18 cellular contexts compared by ENCODE assay signal in the genomic region with DNA sequence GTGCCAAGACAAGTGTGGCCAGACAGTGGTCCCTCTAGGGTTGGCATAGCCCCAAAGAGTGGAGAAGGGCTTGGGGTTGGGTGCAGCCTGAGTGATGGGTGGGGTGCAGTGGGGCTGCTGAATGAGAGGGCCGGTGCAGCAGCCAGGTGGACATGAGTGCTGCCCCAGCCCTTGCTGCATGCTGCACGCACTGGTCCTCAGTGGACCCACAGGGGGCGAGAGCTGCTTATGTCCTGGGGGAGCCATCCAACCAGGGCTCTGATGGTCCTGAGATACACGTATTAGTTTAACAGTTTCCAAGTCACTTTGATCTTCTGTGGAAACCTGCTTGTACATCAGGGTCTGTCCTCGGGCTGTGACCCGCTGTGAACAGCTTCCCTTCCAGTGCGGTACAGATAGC. TPM values are rescaled to one million over a fixed set of nuclear protein-coding genes. Genes with fewer than 3 reads are reported as not detected.
DNase-seq lines count a peak whose midpoint lies in the region; ATAC-seq, FAIRE-seq and TF ChIP-seq lines count a peak whose summit lies in the region.
"Had no signal": no experiment of that assay in that cellular context is flagged by ENCODE, and none has a peak within 500 bp of the region (broad histone marks: within the 10 kb centered on the region; RNA-seq: fewer than 3 reads in every experiment).

No MANE protein-coding gene starts in this region.

- ATAC-seq in left lobe of liver = peak; percentile 2
- ATAC-seq: GM23338, K562 had no signal

- no peak for FAIRE-seq in endothelial cell of umbilical vein (lab: Jason Lieb, UNC)
- FAIRE-seq: HTR-8/SVneo, K562 had no signal

- H3K9ac ChIP-seq in mammary epithelial cell (ENCODE audit: insufficient read depth, low read length) (no peak overlapping the region), endothelial cell of umbilical vein (replicated peaks; ENCODE audit: extremely low read depth, insufficient read depth, low read length) (no peak overlapping the region)

- H3K4me2 ChIP-seq in mammary epithelial cell (ENCODE audit: insufficient read depth, low read depth, low read length) = no peak overlapping the region
- H3K4me2 ChIP-seq in endothelial cell of umbilical vein (ENCODE audit: insufficient read depth, low read length) = no peak overlapping the region
- H3K4me2 ChIP-seq: GM23338, PC-9 had no signal

- POLR2A ChIA-PET in endothelial cell of umbilical vein (lab: Charles Lee) = no interaction called here

- H3K36me3 ChIP-seq in breast epithelium (no peaks in the 10 kb centered on the region), mammary epithelial cell (ENCODE audit: insufficient read depth, low read length) (no peaks in the 10 kb centered on the region), endothelial cell of umbilical vein (ENCODE audit: control insufficient read depth in 2 of 2, extremely low read depth in 1 of 2, insufficient read depth in 2 of 2, low read length in 2 of 2) (peaks cover 36 to 83% of the 10 kb centered on the region in 2 experiments), suprapubic skin (no peaks in the 10 kb centered on the region)

- in situ Hi-C loops in mammary epithelial cell (cut with MboI; ENCODE audit: low sequenced_read_pairs in 2 of 2) = no loop called here

- BruUV-seq in mammary epithelial cell (replicated peaks; lab: Mats Ljungman, UMichigan) (no TSS peak), endothelial cell of umbilical vein (replicated peaks; lab: Mats Ljungman, UMichigan) (no TSS peak)

- H3K36me3 Mint-ChIP-seq in activated CD4-positive, alpha-beta T cell treated with anti-CD3 and anti-CD28 coated beads, Interleukin-2, amount 10 ng/mL, durations not matched to agents 24 days and 14 days (ENCODE audit: low read depth) = no peaks in the 10 kb centered on the region

- peak overlapping the region; percentile 33 to 55 for H3K27ac ChIP-seq in breast epithelium
- no peak overlapping the region for H3K27ac ChIP-seq in mammary epithelial cell (ENCODE audit: insufficient read depth, low read depth, low read length)
- no peak overlapping the region for H3K27ac ChIP-seq in endothelial cell of umbilical vein (ENCODE audit: insufficient read depth, low read depth, low read length)
- peak overlapping the region; percentile 7 for H3K27ac ChIP-seq in suprapubic skin
- H3K27ac ChIP-seq: 22Rv1, PC-9 had no signal

- TF ChIP-seq POLR2A in breast epithelium (IDR thresholded peaks at IDR 0.05) (no peak), endothelial cell of umbilical vein (IDR thresholded peaks at IDR 0.05; ENCODE audit: low read depth, low read length) (no peak), suprapubic skin (IDR thresholded peaks at IDR 0.05) (no peak)

- no peaks in the 10 kb centered on the region for H4K20me1 ChIP-seq in mammary epithelial cell (ENCODE audit: insufficient read depth, low read length)
- H4K20me1 ChIP-seq in endothelial cell of umbilical vein (replicated peaks; ENCODE audit: control insufficient read depth, extremely low read depth, insufficient read depth, low read length) = no peaks in the 10 kb centered on the region

- peaks cover 0 to 4% of the 10 kb centered on the region in 2 donors for H3K4me1 ChIP-seq in breast epithelium
- H3K4me1 ChIP-seq in mammary epithelial cell (ENCODE audit: insufficient read depth, low read length) = peaks cover 3% of the 10 kb centered on the region
- H3K4me1 ChIP-seq in endothelial cell of umbilical vein (ENCODE audit: control insufficient read depth, extremely low read depth, insufficient read depth, low read length) = no peaks in the 10 kb centered on the region
- peaks cover 18% of the 10 kb centered on the region for H3K4me1 ChIP-seq in suprapubic skin

- H3K4me3 ChIP-seq in breast epithelium (no peak overlapping the region), mammary epithelial cell (replicated peaks in 1 of 3; ENCODE audit: insufficient read depth in 1 of 3, low read depth in 2 of 3, low read length in 3 of 3) (no peak overlapping the region), endothelial cell of umbilical vein (replicated peaks in 1 of 3; ENCODE audit: insufficient read depth in 1 of 3, low read depth in 1 of 3, low read length in 3 of 3) (no peak overlapping the region), suprapubic skin (no peak overlapping the region)
- H3K4me3 ChIP-seq: GM23338, K562, PC-9 had no signal

- H3K27ac Mint-ChIP-seq in activated CD4-positive, alpha-beta T cell treated with anti-CD3 and anti-CD28 coated beads, Interleukin-2, amount 10 ng/mL, durations not matched to agents 24 days and 14 days = no peak overlapping the region
- H3K27ac Mint-ChIP-seq: GM23338 had no signal

- H3K27me3 Mint-ChIP-seq in activated CD4-positive, alpha-beta T cell treated with anti-CD3 and anti-CD28 coated beads, Interleukin-2, amount 10 ng/mL, durations not matched to agents 24 days and 14 days = no peaks in the 10 kb centered on the region

- CTCF ChIA-PET in mammary epithelial cell (lab: Charles Lee; ENCODE audit: low non-redundant PET) (no interaction called here), endothelial cell of umbilical vein (lab: Charles Lee) (no interaction called here)

- H3K27me3 ChIP-seq in breast epithelium = peaks cover 0 to under 1% of the 10 kb centered on the region in 2 donors
- no peaks in the 10 kb centered on the region for H3K27me3 ChIP-seq in mammary epithelial cell (ENCODE audit: insufficient read depth, low read length)
- H3K27me3 ChIP-seq in endothelial cell of umbilical vein (ENCODE audit: control insufficient read depth in 2 of 2, insufficient read depth in 2 of 2, low read length in 2 of 2) = no peaks in the 10 kb centered on the region
- no peaks in the 10 kb centered on the region for H3K27me3 ChIP-seq in suprapubic skin

- H3K9me1 ChIP-seq in endothelial cell of umbilical vein (replicated peaks; ENCODE audit: control insufficient read depth, extremely low read depth, insufficient read depth, low read length) = no peaks in the 10 kb centered on the region

- no peak for TF ChIP-seq CTCF in breast epithelium (IDR thresholded peaks at IDR 0.05)
- no peak for TF ChIP-seq CTCF in mammary epithelial cell (conservative IDR thresholded peaks at IDR 0.05 in 1 of 2, IDR thresholded peaks at IDR 0.05 in 1 of 2; ENCODE audit: extremely low read depth in 1 of 2, insufficient read depth in 1 of 2, low read depth in 1 of 2, low read length in 2 of 2)
- no peak for TF ChIP-seq CTCF in endothelial cell of umbilical vein (IDR thresholded peaks at IDR 0.05; ENCODE audit: extremely low read depth in 1 of 2, insufficient read depth in 1 of 2, low read depth in 1 of 2, low read length in 2 of 2)
- no peak for TF ChIP-seq CTCF in suprapubic skin (IDR thresholded peaks at IDR 0.05)

- no peak overlapping the region for H3K4me3 Mint-ChIP-seq in activated CD4-positive, alpha-beta T cell treated with anti-CD3 and anti-CD28 coated beads, Interleukin-2, amount 10 ng/mL, durations not matched to agents 24 days and 14 days
- H3K4me3 Mint-ChIP-seq: GM23338 had no signal

- H2AFZ ChIP-seq in mammary epithelial cell (ENCODE audit: low read depth, low read length) (no peak overlapping the region), endothelial cell of umbilical vein (ENCODE audit: low read depth, low read length) (no peak overlapping the region)
- H2AFZ ChIP-seq: GM23338, PC-9 had no signal

- intact Hi-C loops in breast epithelium (cut with DNase I; ENCODE audit: low total_unique reads) (no loop called here), mammary epithelial cell (cut with micrococcal nuclease) (no loop called here), endothelial cell of umbilical vein (cut with micrococcal nuclease) (no loop called here)
- intact Hi-C loops in activated CD4-positive, alpha-beta T cell treated with anti-CD3 and anti-CD28 coated beads, Interleukin-2, amount 10 ng/mL, durations not matched to agents 24 days and 14 days (cut with micrococcal nuclease) = no loop called here

- H3K4me1 Mint-ChIP-seq in activated CD4-positive, alpha-beta T cell treated with anti-CD3 and anti-CD28 coated beads, Interleukin-2, amount 10 ng/mL, durations not matched to agents 24 days and 14 days = no peaks in the 10 kb centered on the region
- H3K4me1 Mint-ChIP-seq: GM23338 had no signal

- H3K9me3 Mint-ChIP-seq in activated CD4-positive, alpha-beta T cell treated with anti-CD3 and anti-CD28 coated beads, Interleukin-2, amount 10 ng/mL, durations not matched to agents 24 days and 14 days = no peaks in the 10 kb centered on the region
- H3K9me3 Mint-ChIP-seq: GM23338 had no signal

- H3K79me2 ChIP-seq in mammary epithelial cell (ENCODE audit: insufficient read depth, low read length) (no peaks in the 10 kb centered on the region), endothelial cell of umbilical vein (ENCODE audit: control insufficient read depth, insufficient read depth, low read length) (peaks cover 11% of the 10 kb centered on the region)

- H3K9me3 ChIP-seq in breast epithelium (no peaks in the 10 kb centered on the region), mammary epithelial cell (replicated peaks; ENCODE audit: insufficient read depth, low read length) (no peaks in the 10 kb centered on the region), endothelial cell of umbilical vein (replicated peaks; ENCODE audit: control insufficient read depth, insufficient read depth, low read length) (no peaks in the 10 kb centered on the region), suprapubic skin (no peaks in the 10 kb centered on the region)

- DNase-seq in breast epithelium (ENCODE audit: low spot score in 2 of 2) (no peak), mammary epithelial cell (no peak), endothelial cell of umbilical vein (ENCODE audit: low read depth, low spot score) (no peak), left lobe of liver (ENCODE audit: low spot score) (no peak), suprapubic skin (ENCODE audit: low spot score in 2 of 2) (no peak), NCI-H748 (lab: John Stamatoyannopoulos, UW; ENCODE audit: unreplicated experiment) (no peak), NOMO-1 treated with DMSO at 0.1 percent for 48 hours (lab: John Stamatoyannopoulos, UW; ENCODE audit: unreplicated experiment) (no peak)
- no peak for DNase-seq in activated CD4-positive, alpha-beta T cell treated with anti-CD3 and anti-CD28 coated beads, Interleukin-2, amount 10 ng/mL, durations not matched to agents 24 days and 14 days
- DNase-seq: GF-D8, NCI-H1436 treated with DMSO at 0.1 percent for 48 hours, NCI-H2081, NCI-H2227 treated with DMSO at 0.1 percent for 48 hours, NCI-H69, PC-9 had no signal

- dilution Hi-C loops in mammary epithelial cell (cut with HindIII; ENCODE audit: low sequenced_read_pairs) (no loop called here), endothelial cell of umbilical vein (cut with MboI; ENCODE audit: extremely low pct_ligation_motif_present, low sequenced_read_pairs) (no loop called here)

- no peak for TF ChIP-seq EP300 in suprapubic skin (IDR thresholded peaks at IDR 0.05)

- 100% methylated on average over 3 of the region's 7 CpGs for WGBS in mammary epithelial cell (ENCODE audit: low coverage, missing lambda C conversion rate)
- WGBS in suprapubic skin = 95% methylated on average over 7 of the region's 7 CpGs

RNA-seq across cellular contexts. Expression of gene ACR, which starts 23.9 kb away (rescaled TPM):
- total RNA-seq in breast epithelium (under 1 TPM in 2 of 3 donors, not detected in 1; 0.44 to 0.80 TPM), mammary epithelial cell (not detected), endothelial cell of umbilical vein (4.1 and 4.9 TPM in 2 replicates), left lobe of liver (0.83 TPM), suprapubic skin (not detected)
- polyA plus RNA-seq in mammary epithelial cell (not detected), endothelial cell of umbilical vein (0.43 and 0.91 TPM in 2 replicates)
- polyA minus RNA-seq in mammary epithelial cell (not detected), endothelial cell of umbilical vein (1.1 and 3.4 TPM in 2 replicates)
- 0.21 and 0.25 TPM in 2 replicates for polyA plus RNA-seq in endothelial cell of umbilical vein (2011; cell fraction: cytosol; rRNA removed)
- 4.4 and 4.5 TPM in 2 replicates for polyA plus RNA-seq in endothelial cell of umbilical vein (2011; cell fraction: nucleus; rRNA removed)
- 0.60 and 0.82 TPM in 2 replicates for polyA plus RNA-seq in endothelial cell of umbilical vein (2012)
- not detected for polyA minus RNA-seq in endothelial cell of umbilical vein (2011; cell fraction: cytosol; rRNA and poly(A)+ RNA removed)
- polyA minus RNA-seq in endothelial cell of umbilical vein (2011; cell fraction: nucleus; rRNA and poly(A)+ RNA removed) = 2.6 and 4.5 TPM in 2 replicates
- not detected in 2 replicates for total RNA-seq in activated CD4-positive, alpha-beta T cell treated with anti-CD3 and anti-CD28 coated beads, Interleukin-2, amount 10 ng/mL, durations not matched to agents 24 days and 14 days
- total RNA-seq: GM23338, K562, PC-9 had no signal
- polyA plus RNA-seq: GM23338, K562 had no signal

RNA-seq across cellular contexts. Expression of gene SHANK3, which starts 41.5 kb away (rescaled TPM):
- total RNA-seq in breast epithelium (10 to 100 TPM in 1 of 3 donors, 1 to 10 TPM in 2; 4.8 to 28.8 (median 5.9) TPM), mammary epithelial cell (10 to 100 TPM in 1 of 2 donors, 1 to 10 TPM in 1; 3.5 to 12.9 TPM), endothelial cell of umbilical vein (137 and 158 TPM in 2 replicates), left lobe of liver (22.8 TPM), suprapubic skin (10 to 100 TPM in 2 of 4 donors, 1 to 10 TPM in 2; 2.9 to 15.9 (median 9.5) TPM)
- polyA plus RNA-seq in mammary epithelial cell (3.3 TPM), endothelial cell of umbilical vein (26.1 and 29.7 TPM in 2 replicates)
- polyA minus RNA-seq in mammary epithelial cell (2.9 TPM), endothelial cell of umbilical vein (21.8 and 32.5 TPM in 2 replicates)
- polyA plus RNA-seq in endothelial cell of umbilical vein (2011; cell fraction: cytosol; rRNA removed) = 11.8 and 19.1 TPM in 2 replicates
- 180 and 181 TPM in 2 replicates for polyA plus RNA-seq in endothelial cell of umbilical vein (2011; cell fraction: nucleus; rRNA removed)
- polyA plus RNA-seq in endothelial cell of umbilical vein (2012) = 37.4 and 44.9 TPM in 2 replicates
- not detected for polyA minus RNA-seq in endothelial cell of umbilical vein (2011; cell fraction: cytosol; rRNA and poly(A)+ RNA removed)
- polyA minus RNA-seq in endothelial cell of umbilical vein (2011; cell fraction: nucleus; rRNA and poly(A)+ RNA removed) = 55.9 and 115 TPM in 2 replicates
- 0.17 and 0.21 TPM in 2 replicates for total RNA-seq in activated CD4-positive, alpha-beta T cell treated with anti-CD3 and anti-CD28 coated beads, Interleukin-2, amount 10 ng/mL, durations not matched to agents 24 days and 14 days

Comparison
In these comparisons a context has a peak if more than half of its experiments do, and no peak if none do; other contexts are left out.
1. H3K27ac ChIP-seq: peak in breast epithelium (2 of 2) and suprapubic skin (single experiment); none in mammary epithelial cell (single experiment) and endothelial cell of umbilical vein (single experiment).